In the genomic region with DNA sequence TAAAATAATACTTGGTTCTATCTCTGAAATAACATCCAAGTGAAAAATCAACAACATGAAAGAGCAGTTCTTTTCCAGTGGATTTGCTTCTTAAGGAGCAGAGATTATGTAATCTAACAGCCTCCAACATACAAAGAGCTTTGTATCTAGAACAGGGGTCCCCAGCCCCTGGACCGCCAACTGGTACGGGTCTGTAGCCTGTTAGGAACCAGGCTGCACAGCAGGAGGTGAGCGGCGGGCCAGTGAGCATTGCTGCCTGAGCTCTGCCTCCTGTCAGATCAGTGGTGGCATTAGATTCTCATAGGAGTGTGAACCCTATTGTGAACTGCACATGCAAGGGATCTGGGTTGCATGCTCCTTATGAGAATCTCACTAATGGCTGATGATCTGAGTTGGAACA, we compare ENCODE assay signal across 1 cellular context.
A peak's percentile ranks its signal among the peaks of the same experiment; 100 is the strongest.
TF ChIP-seq lines count a peak whose summit lies in the region.

No MANE protein-coding gene starts in this region.

TF ChIP-seq in HepG2, 621 proteins besides CTCF, POLR2A, EP300 and RAD21:
- TF ChIP-seq, protein P1, sequence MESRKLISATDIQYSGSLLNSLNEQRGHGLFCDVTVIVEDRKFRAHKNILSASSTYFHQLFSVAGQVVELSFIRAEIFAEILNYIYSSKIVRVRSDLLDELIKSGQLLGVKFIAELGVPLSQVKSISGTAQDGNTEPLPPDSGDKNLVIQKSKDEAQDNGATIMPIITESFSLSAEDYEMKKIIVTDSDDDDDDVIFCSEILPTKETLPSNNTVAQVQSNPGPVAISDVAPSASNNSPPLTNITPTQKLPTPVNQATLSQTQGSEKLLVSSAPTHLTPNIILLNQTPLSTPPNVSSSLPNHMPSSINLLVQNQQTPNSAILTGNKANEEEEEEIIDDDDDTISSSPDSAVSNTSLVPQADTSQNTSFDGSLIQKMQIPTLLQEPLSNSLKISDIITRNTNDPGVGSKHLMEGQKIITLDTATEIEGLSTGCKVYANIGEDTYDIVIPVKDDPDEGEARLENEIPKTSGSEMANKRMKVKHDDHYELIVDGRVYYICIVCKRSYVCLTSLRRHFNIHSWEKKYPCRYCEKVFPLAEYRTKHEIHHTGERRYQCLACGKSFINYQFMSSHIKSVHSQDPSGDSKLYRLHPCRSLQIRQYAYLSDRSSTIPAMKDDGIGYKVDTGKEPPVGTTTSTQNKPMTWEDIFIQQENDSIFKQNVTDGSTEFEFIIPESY (CRISPR knock-in tag; IDR thresholded peaks at IDR 0.05), result 0 out of 2 replicates have a peak, but pooled peaks have one; percentile 37
